Comparison of ENCODE assay signal across 15 cellular contexts in the genomic region with DNA sequence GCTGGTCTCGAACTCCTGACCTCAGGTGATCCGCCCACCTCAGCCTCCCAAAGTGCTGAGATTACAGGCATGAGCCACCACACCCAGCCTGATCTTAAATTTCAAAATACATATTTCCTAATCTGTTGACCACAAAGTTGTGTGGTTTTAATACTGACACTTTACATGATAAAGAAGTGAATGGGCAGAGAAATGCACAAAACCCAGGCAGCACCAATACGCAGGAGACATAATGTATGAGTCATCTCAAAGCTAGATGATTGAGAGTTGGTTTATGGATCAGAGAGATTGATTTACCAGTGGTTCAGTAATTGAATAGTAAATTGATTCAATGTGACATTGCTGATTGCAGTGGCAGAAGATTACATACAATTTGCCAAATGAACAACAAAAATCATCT.
"Had no signal": no experiment of that assay in that cellular context is flagged by ENCODE, and none has a peak within 500 bp of the region (broad histone marks: within the 10 kb centered on the region; RNA-seq: fewer than 3 reads in every experiment).

No MANE protein-coding gene starts in this region.

- H3K9me3 ChIP-seq: adrenal gland, colonic mucosa, tibial artery had no signal

- H3K36me3 ChIP-seq: adrenal gland, colonic mucosa, tibial artery, WERI-Rb-1 had no signal

- H3K27me3 ChIP-seq: adrenal gland, colonic mucosa, tibial artery had no signal

- DNase-seq: activated CD4-positive, alpha-beta T cell treated with anti-CD3 and anti-CD28 coated beads for 1 hour; activated CD8-positive, alpha-beta memory T cell treated with anti-CD3 and anti-CD28 coated beads for 24 hours; activated gamma-delta T cell treated with Interleukin-2 at 50 U/mL for 16 hours; adrenal gland; central memory CD4-positive, alpha-beta T cell; colonic mucosa; immature natural killer cell; left ventricle myocardium superior; occipital lobe; posterior cingulate gyrus; stimulated activated CD4-positive, alpha-beta T cell treated with anti-CD3 and anti-CD28 coated beads, Interleukin-2, amount 100 ng/mL, for 24 hours; stimulated activated naive CD4-positive, alpha-beta T cell treated with Interleukin-2 at 50 U/mL for 16 hours; substantia nigra; tibial artery; WERI-Rb-1 had no signal

- H3K4me3 ChIP-seq: adrenal gland, colonic mucosa, tibial artery had no signal

- H3K4me1 ChIP-seq: colonic mucosa, tibial artery had no signal

- H3K27ac ChIP-seq: adrenal gland, colonic mucosa, tibial artery, WERI-Rb-1 had no signal
